2 cellular contexts compared by ENCODE assay signal in genomic region chr5:69453487-69453886, GRCh38. TPM values are rescaled to one million over a fixed set of nuclear protein-coding genes. Genes with fewer than 3 reads are reported as not detected.
"Had no signal": no experiment of that assay in that cellular context is flagged by ENCODE, and none has a peak within 500 bp of the region (broad histone marks: within the 10 kb centered on the region; RNA-seq: fewer than 3 reads in every experiment).

No MANE protein-coding gene starts in this region.

RNA-seq across cellular contexts. Expression of gene MARVELD2, which starts 38.6 kb away (rescaled TPM):
- total RNA-seq: LHCN-M2, SK-MEL-5 had no signal
